ENCODE assay signal across 1 cellular context in the genomic region with DNA sequence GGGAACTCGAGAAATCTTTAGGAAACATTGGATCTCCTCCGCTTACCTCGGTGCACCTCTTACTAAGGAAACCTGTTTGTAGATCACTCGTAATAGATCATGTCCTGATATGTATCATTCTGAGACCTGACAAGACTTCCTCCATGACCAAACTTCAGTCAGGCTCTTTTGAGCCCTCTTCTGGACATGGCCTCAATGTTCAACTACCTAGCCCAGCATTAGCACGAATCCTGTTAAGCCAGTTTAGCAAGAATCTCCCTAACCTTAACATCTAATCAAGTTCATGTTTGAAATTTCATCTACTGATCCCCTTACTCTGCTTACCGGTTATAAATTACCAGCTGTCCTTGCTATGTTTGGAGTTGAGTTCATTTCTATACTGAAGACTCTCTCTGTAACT.
TF ChIP-seq lines count a peak whose summit lies in the region.

No MANE protein-coding gene starts in this region.

TF ChIP-seq in H1, 55 proteins besides CTCF, POLR2A, EP300 and RAD21:
- TF ChIP-seq TAF7 (optimal IDR thresholded peaks at IDR 0.05; ENCODE audit: borderline replicate concordance, low read depth, low read length) (no peak), TEAD4 (IDR thresholded peaks at IDR 0.05; ENCODE audit: low read depth, low read length) (no peak), JUND (IDR thresholded peaks at IDR 0.05; ENCODE audit: low read length) (no peak), SAP30 (IDR thresholded peaks at IDR 0.05; ENCODE audit: insufficient read depth, insufficient replicate concordance, low read length) (no peak), SIX5 (IDR thresholded peaks at IDR 0.05; ENCODE audit: low read depth, low read length) (no peak), JUN (IDR thresholded peaks at IDR 0.05; ENCODE audit: low read depth, low read length) (no peak), RFX5 (IDR thresholded peaks at IDR 0.05; ENCODE audit: borderline replicate concordance, low read depth, low read length) (no peak)
